1 cellular context compared by ENCODE assay signal in the genomic region with DNA sequence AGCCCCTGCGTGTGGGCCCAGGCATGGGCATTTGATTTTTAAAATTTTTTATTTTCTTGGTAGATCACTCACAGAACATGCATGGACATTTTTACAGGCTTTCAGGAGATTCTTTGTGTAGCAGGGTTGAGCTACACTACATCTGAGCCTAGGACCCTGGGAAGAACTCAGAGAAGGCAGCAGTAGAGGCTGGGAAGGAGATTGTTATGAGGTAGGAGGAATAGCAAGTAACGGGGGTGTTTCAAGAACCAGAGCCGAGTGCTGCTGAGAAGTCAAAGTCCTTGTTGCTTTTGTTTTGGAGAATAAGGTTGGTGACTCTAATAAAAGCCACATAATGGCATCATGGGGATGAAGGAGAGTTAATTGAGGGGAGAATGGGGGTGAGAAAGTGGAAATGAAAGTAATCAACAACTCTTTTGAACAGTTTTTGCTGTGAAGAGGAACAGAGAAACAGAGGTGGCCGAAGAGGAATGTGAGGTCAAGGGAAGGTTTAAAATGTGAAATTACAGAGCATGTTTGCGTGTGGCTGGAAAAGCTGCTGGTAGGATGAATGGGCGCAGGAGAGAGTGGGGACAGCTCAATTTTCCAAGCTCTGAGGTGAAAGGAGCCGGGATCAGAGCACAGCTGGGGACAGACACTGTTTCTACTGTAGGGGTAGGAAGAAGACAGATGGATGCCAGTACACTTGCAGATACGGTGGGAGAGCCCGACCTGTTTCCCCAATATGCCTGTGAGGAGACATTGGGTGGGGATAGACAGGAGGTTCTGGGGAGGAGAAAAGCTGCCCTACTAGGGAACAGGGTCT.
TF ChIP-seq lines count a peak whose summit lies in the region.

No MANE protein-coding gene starts in this region.

TF ChIP-seq in GM12878, 131 proteins besides CTCF, POLR2A, EP300 and RAD21 (continued from another document and continues in another):
- TF ChIP-seq, protein P1, sequence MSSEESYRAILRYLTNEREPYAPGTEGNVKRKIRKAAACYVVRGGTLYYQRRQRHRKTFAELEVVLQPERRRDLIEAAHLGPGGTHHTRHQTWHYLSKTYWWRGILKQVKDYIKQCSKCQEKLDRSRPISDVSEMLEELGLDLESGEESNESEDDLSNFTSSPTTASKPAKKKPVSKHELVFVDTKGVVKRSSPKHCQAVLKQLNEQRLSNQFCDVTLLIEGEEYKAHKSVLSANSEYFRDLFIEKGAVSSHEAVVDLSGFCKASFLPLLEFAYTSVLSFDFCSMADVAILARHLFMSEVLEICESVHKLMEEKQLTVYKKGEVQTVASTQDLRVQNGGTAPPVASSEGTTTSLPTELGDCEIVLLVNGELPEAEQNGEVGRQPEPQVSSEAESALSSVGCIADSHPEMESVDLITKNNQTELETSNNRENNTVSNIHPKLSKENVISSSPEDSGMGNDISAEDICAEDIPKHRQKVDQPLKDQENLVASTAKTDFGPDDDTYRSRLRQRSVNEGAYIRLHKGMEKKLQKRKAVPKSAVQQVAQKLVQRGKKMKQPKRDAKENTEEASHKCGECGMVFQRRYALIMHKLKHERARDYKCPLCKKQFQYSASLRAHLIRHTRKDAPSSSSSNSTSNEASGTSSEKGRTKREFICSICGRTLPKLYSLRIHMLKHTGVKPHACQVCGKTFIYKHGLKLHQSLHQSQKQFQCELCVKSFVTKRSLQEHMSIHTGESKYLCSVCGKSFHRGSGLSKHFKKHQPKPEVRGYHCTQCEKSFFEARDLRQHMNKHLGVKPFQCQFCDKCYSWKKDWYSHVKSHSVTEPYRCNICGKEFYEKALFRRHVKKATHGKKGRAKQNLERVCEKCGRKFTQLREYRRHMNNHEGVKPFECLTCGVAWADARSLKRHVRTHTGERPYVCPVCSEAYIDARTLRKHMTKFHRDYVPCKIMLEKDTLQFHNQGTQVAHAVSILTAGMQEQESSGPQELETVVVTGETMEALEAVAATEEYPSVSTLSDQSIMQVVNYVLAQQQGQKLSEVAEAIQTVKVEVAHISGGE (CRISPR knock-in tag; IDR thresholded peaks at IDR 0.05), result no peak
- no peak; the same call in none of the 2 replicates for TF ChIP-seq GATAD2B (conservative IDR thresholded peaks at IDR 0.05; ENCODE audit: low read depth)
- TF ChIP-seq NFYA (IDR thresholded peaks at IDR 0.05; ENCODE audit: borderline replicate concordance, low read depth, low read length), result no peak
- no peak for TF ChIP-seq NFIC (IDR thresholded peaks at IDR 0.05; ENCODE audit: low read depth, low read length)
- peak; percentile 19; the same call in 1 of the 2 replicates for TF ChIP-seq ZBED1 (IDR thresholded peaks at IDR 0.05; ENCODE audit: borderline replicate concordance)
- TF ChIP-seq, protein P2, sequence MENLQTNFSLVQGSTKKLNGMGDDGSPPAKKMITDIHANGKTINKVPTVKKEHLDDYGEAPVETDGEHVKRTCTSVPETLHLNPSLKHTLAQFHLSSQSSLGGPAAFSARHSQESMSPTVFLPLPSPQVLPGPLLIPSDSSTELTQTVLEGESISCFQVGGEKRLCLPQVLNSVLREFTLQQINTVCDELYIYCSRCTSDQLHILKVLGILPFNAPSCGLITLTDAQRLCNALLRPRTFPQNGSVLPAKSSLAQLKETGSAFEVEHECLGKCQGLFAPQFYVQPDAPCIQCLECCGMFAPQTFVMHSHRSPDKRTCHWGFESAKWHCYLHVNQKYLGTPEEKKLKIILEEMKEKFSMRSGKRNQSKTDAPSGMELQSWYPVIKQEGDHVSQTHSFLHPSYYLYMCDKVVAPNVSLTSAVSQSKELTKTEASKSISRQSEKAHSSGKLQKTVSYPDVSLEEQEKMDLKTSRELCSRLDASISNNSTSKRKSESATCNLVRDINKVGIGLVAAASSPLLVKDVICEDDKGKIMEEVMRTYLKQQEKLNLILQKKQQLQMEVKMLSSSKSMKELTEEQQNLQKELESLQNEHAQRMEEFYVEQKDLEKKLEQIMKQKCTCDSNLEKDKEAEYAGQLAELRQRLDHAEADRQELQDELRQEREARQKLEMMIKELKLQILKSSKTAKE (IDR thresholded peaks at IDR 0.05; ENCODE audit: low read depth, poor library complexity, severe bottlenecking), result peak; percentile 68
- no peak for TF ChIP-seq ZSCAN29 (IDR thresholded peaks at IDR 0.05)
- TF ChIP-seq STAT3 (IDR thresholded peaks at IDR 0.05; ENCODE audit: low read depth, low read length), result no peak
- 0 out of 2 replicates have a peak, but pooled peaks have one; percentile 60 for TF ChIP-seq POLR2AphosphoS2 (IDR thresholded peaks at IDR 0.05; ENCODE audit: low read depth, low read length)
- TF ChIP-seq NR2F1 (conservative IDR thresholded peaks at IDR 0.05), result peak; percentile 97
- TF ChIP-seq CREB1 (IDR thresholded peaks at IDR 0.05; ENCODE audit: low read depth), result no peak
- TF ChIP-seq, protein P3, sequence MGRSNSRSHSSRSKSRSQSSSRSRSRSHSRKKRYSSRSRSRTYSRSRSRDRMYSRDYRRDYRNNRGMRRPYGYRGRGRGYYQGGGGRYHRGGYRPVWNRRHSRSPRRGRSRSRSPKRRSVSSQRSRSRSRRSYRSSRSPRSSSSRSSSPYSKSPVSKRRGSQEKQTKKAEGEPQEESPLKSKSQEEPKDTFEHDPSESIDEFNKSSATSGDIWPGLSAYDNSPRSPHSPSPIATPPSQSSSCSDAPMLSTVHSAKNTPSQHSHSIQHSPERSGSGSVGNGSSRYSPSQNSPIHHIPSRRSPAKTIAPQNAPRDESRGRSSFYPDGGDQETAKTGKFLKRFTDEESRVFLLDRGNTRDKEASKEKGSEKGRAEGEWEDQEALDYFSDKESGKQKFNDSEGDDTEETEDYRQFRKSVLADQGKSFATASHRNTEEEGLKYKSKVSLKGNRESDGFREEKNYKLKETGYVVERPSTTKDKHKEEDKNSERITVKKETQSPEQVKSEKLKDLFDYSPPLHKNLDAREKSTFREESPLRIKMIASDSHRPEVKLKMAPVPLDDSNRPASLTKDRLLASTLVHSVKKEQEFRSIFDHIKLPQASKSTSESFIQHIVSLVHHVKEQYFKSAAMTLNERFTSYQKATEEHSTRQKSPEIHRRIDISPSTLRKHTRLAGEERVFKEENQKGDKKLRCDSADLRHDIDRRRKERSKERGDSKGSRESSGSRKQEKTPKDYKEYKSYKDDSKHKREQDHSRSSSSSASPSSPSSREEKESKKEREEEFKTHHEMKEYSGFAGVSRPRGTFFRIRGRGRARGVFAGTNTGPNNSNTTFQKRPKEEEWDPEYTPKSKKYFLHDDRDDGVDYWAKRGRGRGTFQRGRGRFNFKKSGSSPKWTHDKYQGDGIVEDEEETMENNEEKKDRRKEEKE (IDR thresholded peaks at IDR 0.05), result no peak
- no peak for TF ChIP-seq RB1 (IDR thresholded peaks at IDR 0.05; ENCODE audit: borderline replicate concordance)
- no peak for TF ChIP-seq RUNX3 (IDR thresholded peaks at IDR 0.05; ENCODE audit: low read length)
- TF ChIP-seq YY1 (IDR thresholded peaks at IDR 0.05; ENCODE audit: low read depth, low read length), result no peak
- no peak for TF ChIP-seq ZNF622 (IDR thresholded peaks at IDR 0.05)
- 0 out of 3 replicates have a peak, but pooled peaks have one; percentile 5 for TF ChIP-seq POU2F2 (IDR thresholded peaks at IDR 0.05; ENCODE audit: borderline replicate concordance, low read depth, low read length)
- TF ChIP-seq, protein P4, sequence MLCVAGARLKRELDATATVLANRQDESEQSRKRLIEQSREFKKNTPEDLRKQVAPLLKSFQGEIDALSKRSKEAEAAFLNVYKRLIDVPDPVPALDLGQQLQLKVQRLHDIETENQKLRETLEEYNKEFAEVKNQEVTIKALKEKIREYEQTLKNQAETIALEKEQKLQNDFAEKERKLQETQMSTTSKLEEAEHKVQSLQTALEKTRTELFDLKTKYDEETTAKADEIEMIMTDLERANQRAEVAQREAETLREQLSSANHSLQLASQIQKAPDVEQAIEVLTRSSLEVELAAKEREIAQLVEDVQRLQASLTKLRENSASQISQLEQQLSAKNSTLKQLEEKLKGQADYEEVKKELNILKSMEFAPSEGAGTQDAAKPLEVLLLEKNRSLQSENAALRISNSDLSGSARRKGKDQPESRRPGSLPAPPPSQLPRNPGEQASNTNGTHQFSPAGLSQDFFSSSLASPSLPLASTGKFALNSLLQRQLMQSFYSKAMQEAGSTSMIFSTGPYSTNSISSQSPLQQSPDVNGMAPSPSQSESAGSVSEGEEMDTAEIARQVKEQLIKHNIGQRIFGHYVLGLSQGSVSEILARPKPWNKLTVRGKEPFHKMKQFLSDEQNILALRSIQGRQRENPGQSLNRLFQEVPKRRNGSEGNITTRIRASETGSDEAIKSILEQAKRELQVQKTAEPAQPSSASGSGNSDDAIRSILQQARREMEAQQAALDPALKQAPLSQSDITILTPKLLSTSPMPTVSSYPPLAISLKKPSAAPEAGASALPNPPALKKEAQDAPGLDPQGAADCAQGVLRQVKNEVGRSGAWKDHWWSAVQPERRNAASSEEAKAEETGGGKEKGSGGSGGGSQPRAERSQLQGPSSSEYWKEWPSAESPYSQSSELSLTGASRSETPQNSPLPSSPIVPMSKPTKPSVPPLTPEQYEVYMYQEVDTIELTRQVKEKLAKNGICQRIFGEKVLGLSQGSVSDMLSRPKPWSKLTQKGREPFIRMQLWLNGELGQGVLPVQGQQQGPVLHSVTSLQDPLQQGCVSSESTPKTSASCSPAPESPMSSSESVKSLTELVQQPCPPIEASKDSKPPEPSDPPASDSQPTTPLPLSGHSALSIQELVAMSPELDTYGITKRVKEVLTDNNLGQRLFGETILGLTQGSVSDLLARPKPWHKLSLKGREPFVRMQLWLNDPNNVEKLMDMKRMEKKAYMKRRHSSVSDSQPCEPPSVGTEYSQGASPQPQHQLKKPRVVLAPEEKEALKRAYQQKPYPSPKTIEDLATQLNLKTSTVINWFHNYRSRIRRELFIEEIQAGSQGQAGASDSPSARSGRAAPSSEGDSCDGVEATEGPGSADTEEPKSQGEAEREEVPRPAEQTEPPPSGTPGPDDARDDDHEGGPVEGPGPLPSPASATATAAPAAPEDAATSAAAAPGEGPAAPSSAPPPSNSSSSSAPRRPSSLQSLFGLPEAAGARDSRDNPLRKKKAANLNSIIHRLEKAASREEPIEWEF (IDR thresholded peaks at IDR 0.05; ENCODE audit: insufficient replicate concordance, low read depth, low read length), result no peak
- TF ChIP-seq BACH1 (IDR thresholded peaks at IDR 0.05; ENCODE audit: borderline replicate concordance), result peak; percentile 74; the same call in 1 of the 2 replicates
- TF ChIP-seq CHD2 (IDR thresholded peaks at IDR 0.05; ENCODE audit: borderline replicate concordance, low read depth, low read length), result peak; percentile 21; the same call in 1 of the 2 replicates
- TF ChIP-seq SMAD5 (IDR thresholded peaks at IDR 0.05; ENCODE audit: low read depth), result no peak
- TF ChIP-seq MEF2B (IDR thresholded peaks at IDR 0.05; ENCODE audit: partially characterized antibody, poor library complexity, severe bottlenecking), result peak; percentile 75
- TF ChIP-seq ZZZ3 (IDR thresholded peaks at IDR 0.05; ENCODE audit: control insufficient read depth, insufficient read length, low read depth), result no peak
- TF ChIP-seq, protein P5, sequence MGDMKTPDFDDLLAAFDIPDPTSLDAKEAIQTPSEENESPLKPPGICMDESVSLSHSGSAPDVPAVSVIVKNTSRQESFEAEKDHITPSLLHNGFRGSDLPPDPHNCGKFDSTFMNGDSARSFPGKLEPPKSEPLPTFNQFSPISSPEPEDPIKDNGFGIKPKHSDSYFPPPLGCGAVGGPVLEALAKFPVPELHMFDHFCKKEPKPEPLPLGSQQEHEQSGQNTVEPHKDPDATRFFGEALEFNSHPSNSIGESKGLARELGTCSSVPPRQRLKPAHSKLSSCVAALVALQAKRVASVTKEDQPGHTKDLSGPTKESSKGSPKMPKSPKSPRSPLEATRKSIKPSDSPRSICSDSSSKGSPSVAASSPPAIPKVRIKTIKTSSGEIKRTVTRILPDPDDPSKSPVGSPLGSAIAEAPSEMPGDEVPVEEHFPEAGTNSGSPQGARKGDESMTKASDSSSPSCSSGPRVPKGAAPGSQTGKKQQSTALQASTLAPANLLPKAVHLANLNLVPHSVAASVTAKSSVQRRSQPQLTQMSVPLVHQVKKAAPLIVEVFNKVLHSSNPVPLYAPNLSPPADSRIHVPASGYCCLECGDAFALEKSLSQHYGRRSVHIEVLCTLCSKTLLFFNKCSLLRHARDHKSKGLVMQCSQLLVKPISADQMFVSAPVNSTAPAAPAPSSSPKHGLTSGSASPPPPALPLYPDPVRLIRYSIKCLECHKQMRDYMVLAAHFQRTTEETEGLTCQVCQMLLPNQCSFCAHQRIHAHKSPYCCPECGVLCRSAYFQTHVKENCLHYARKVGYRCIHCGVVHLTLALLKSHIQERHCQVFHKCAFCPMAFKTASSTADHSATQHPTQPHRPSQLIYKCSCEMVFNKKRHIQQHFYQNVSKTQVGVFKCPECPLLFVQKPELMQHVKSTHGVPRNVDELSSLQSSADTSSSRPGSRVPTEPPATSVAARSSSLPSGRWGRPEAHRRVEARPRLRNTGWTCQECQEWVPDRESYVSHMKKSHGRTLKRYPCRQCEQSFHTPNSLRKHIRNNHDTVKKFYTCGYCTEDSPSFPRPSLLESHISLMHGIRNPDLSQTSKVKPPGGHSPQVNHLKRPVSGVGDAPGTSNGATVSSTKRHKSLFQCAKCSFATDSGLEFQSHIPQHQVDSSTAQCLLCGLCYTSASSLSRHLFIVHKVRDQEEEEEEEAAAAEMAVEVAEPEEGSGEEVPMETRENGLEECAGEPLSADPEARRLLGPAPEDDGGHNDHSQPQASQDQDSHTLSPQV (IDR thresholded peaks at IDR 0.05), result no peak
- TF ChIP-seq PAX5 (IDR thresholded peaks at IDR 0.05; ENCODE audit: borderline replicate concordance, low read depth, low read length), result no peak; the same call in 1 of the 2 replicates
- no peak for TF ChIP-seq CBX5 (IDR thresholded peaks at IDR 0.05; ENCODE audit: low read depth)
- TF ChIP-seq TARDBP (IDR thresholded peaks at IDR 0.05; ENCODE audit: borderline replicate concordance), result no peak
- peak; percentile 53; the same call in 1 of the 2 replicates for TF ChIP-seq CREM (IDR thresholded peaks at IDR 0.05; ENCODE audit: low read depth)
- no peak for TF ChIP-seq CEBPB (IDR thresholded peaks at IDR 0.05; ENCODE audit: borderline replicate concordance in 1 of 2, low read depth in 2 of 2, low read length in 2 of 2)
- no peak for TF ChIP-seq SUPT20H (IDR thresholded peaks at IDR 0.05; ENCODE audit: borderline replicate concordance, control insufficient read depth, low read depth, low read length)
- TF ChIP-seq ZNF274 (IDR thresholded peaks at IDR 0.05; ENCODE audit: insufficient read depth, insufficient read length), result no peak
- no peak for TF ChIP-seq KDM1A (IDR thresholded peaks at IDR 0.05; ENCODE audit: borderline replicate concordance)
- TF ChIP-seq MYC (IDR thresholded peaks at IDR 0.05; ENCODE audit: insufficient read depth, insufficient read length, insufficient replicate concordance, low read length, severe bottlenecking), result no peak
- no peak for TF ChIP-seq ASH2L (IDR thresholded peaks at IDR 0.05; ENCODE audit: borderline replicate concordance, low read depth)
- TF ChIP-seq NBN (IDR thresholded peaks at IDR 0.05), result peak; percentile 99
- peak; percentile 51 to 82; a peak in 3 of 4 replicates for TF ChIP-seq BHLHE40 (IDR thresholded peaks at IDR 0.05; ENCODE audit: borderline replicate concordance in 1 of 2, low read depth in 2 of 2, low read length in 1 of 2)
- TF ChIP-seq CHD1 (IDR thresholded peaks at IDR 0.05; ENCODE audit: low read depth, low read length), result no peak
- TF ChIP-seq CHD4 (IDR thresholded peaks at IDR 0.05), result no peak
- TF ChIP-seq PML (IDR thresholded peaks at IDR 0.05; ENCODE audit: low read length), result no peak
- TF ChIP-seq CBFB (IDR thresholded peaks at IDR 0.05; ENCODE audit: low read depth), result no peak; the same call in 1 of the 2 replicates
- no peak for TF ChIP-seq JUND (IDR thresholded peaks at IDR 0.05; ENCODE audit: low read depth, low read length)
- TF ChIP-seq BRCA1 (IDR thresholded peaks at IDR 0.05; ENCODE audit: low read depth, low read length), result no peak
- TF ChIP-seq MYB (IDR thresholded peaks at IDR 0.05; ENCODE audit: borderline replicate concordance, low read depth, low read length), result peak; percentile 77; the same call in 1 of the 2 replicates
- no peak for TF ChIP-seq ZNF207 (IDR thresholded peaks at IDR 0.05; ENCODE audit: borderline replicate concordance)
- peak; percentile 97 for TF ChIP-seq IKZF1 (conservative IDR thresholded peaks at IDR 0.05)
